14 cellular contexts compared by ENCODE assay signal in genomic region chr11:2904153-2905052, GRCh38. TPM values are rescaled to one million over a fixed set of nuclear protein-coding genes. Genes with fewer than 3 reads are reported as not detected.
DNase-seq lines count a peak whose midpoint lies in the region; ATAC-seq, FAIRE-seq and TF ChIP-seq lines count a peak whose summit lies in the region.
"Had no signal": no experiment of that assay in that cellular context is flagged by ENCODE, and none has a peak within 500 bp of the region (broad histone marks: within the 10 kb centered on the region; RNA-seq: fewer than 3 reads in every experiment).

No MANE protein-coding gene starts in this region.

- intact Hi-C loops in mucosa of descending colon (cut with DNase I, micrococcal nuclease) = no loop called here

- peaks cover 16% of the 10 kb centered on the region for H3K36me3 Mint-ChIP-seq in activated naive CD4-positive, alpha-beta T cell treated with anti-CD3 and anti-CD28 coated beads, Interleukin-2, amount 10 ng/mL, durations not matched to agents 7 days and 5 days
- H3K36me3 Mint-ChIP-seq in brain = peaks cover 6% of the 10 kb centered on the region
- H3K36me3 Mint-ChIP-seq in type B pancreatic cell = peaks cover 4% of the 10 kb centered on the region
- peaks cover 12 to 21% (median 21%) of the 10 kb centered on the region in 3 donors for H3K36me3 Mint-ChIP-seq in immature natural killer cell

- H3K27me3 Mint-ChIP-seq in activated naive CD4-positive, alpha-beta T cell treated with anti-CD3 and anti-CD28 coated beads, Interleukin-2, amount 10 ng/mL, durations not matched to agents 7 days and 5 days = peaks cover 8% of the 10 kb centered on the region
- H3K27me3 Mint-ChIP-seq in brain = peaks cover 48% of the 10 kb centered on the region
- H3K27me3 Mint-ChIP-seq in type B pancreatic cell = no peaks in the 10 kb centered on the region
- H3K27me3 Mint-ChIP-seq in immature natural killer cell (ENCODE audit: low read depth in 3 of 3) = peaks cover 3 to 7% (median 4%) of the 10 kb centered on the region in 3 donors

- ATAC-seq in mucosa of descending colon (peak; percentile 72), HG03095 (IDR thresholded peaks at IDR 0.05; ENCODE audit: unreplicated experiment) (no peak)
- ATAC-seq: heart left ventricle, SK-N-SH treated with all-trans-retinoic acid at 6 μM for 48 hours had no signal

- no peak overlapping the region for H3K4me3 ChIP-seq in mucosa of descending colon
- H3K4me3 ChIP-seq: heart left ventricle, ovary had no signal

- peaks cover 16% of the 10 kb centered on the region for H3K4me1 ChIP-seq in mucosa of descending colon (ENCODE audit: low read depth)

- peaks cover 40% of the 10 kb centered on the region for H3K4me1 Mint-ChIP-seq in activated naive CD4-positive, alpha-beta T cell treated with anti-CD3 and anti-CD28 coated beads, Interleukin-2, amount 10 ng/mL, durations not matched to agents 7 days and 5 days
- H3K4me1 Mint-ChIP-seq in brain (peaks cover 14% of the 10 kb centered on the region), type B pancreatic cell (ENCODE audit: unreplicated experiment) (peaks cover 10% of the 10 kb centered on the region), immature natural killer cell (peaks cover 27 to 37% of the 10 kb centered on the region in 2 donors)

- no peak for TF ChIP-seq CTCF in brain (conservative IDR thresholded peaks at IDR 0.05)
- no peak for TF ChIP-seq CTCF in mucosa of descending colon (IDR thresholded peaks at IDR 0.05)
- TF ChIP-seq CTCF in type B pancreatic cell (conservative IDR thresholded peaks at IDR 0.05) = no peak

- CTCF ChIA-PET in activated naive CD4-positive, alpha-beta T cell treated with anti-CD3 and anti-CD28 coated beads, Interleukin-2, amount 10 ng/mL, durations not matched to agents 7 days and 5 days (lab: Charles Lee) = interaction anchor here (1.2 to 4.1 kb wide), 4 partner anchors 12 to 186 kb away, joined by 3 to 26 read pairs (median 7); no protein-coding TSS in a partner anchor

- no peak for FAIRE-seq in HTR-8/SVneo (lab: Jason Lieb, UNC)
- FAIRE-seq: urothelium cell line had no signal

- peaks cover 8% of the 10 kb centered on the region for H3K9me3 Mint-ChIP-seq in activated naive CD4-positive, alpha-beta T cell treated with anti-CD3 and anti-CD28 coated beads, Interleukin-2, amount 10 ng/mL, durations not matched to agents 7 days and 5 days
- H3K9me3 Mint-ChIP-seq in brain (peaks cover 6 to 21% (median 15%) of the 10 kb centered on the region in 5 experiments), type B pancreatic cell (no peaks in the 10 kb centered on the region), immature natural killer cell (peaks cover 0 to 4% (median 0%) of the 10 kb centered on the region in 6 donors)

- H3K36me3 ChIP-seq in mucosa of descending colon (ENCODE audit: low read depth) = no peaks in the 10 kb centered on the region
- H3K36me3 ChIP-seq: heart left ventricle, ovary had no signal

- H3K9me3 ChIP-seq in mucosa of descending colon = no peaks in the 10 kb centered on the region
- H3K9me3 ChIP-seq: ovary had no signal

- H3K4me3 Mint-ChIP-seq in activated naive CD4-positive, alpha-beta T cell treated with anti-CD3 and anti-CD28 coated beads, Interleukin-2, amount 10 ng/mL, durations not matched to agents 7 days and 5 days = peak overlapping the region; percentile 72
- peak overlapping the region in 4 of 5 experiments; percentile 69 to 77 (median 72) for H3K4me3 Mint-ChIP-seq in brain
- H3K4me3 Mint-ChIP-seq in type B pancreatic cell = peak overlapping the region; percentile 77
- H3K4me3 Mint-ChIP-seq in immature natural killer cell = peak overlapping the region in 2 of 5 donors; percentile 74 to 76

- H3K27ac Mint-ChIP-seq in activated naive CD4-positive, alpha-beta T cell treated with anti-CD3 and anti-CD28 coated beads, Interleukin-2, amount 10 ng/mL, durations not matched to agents 7 days and 5 days = no peak overlapping the region
- H3K27ac Mint-ChIP-seq in brain (peak overlapping the region in 1 of 5 experiments; percentile 23), type B pancreatic cell (peak overlapping the region; percentile 72), immature natural killer cell (peak overlapping the region in 2 of 6 donors; percentile 80 to 86)

- DNase-seq in activated naive CD4-positive, alpha-beta T cell treated with anti-CD3 and anti-CD28 coated beads, Interleukin-2, amount 10 ng/mL, durations not matched to agents 7 days and 5 days = no peak
- no peak for DNase-seq in activated naive CD4-positive, alpha-beta T cell (lab: John Stamatoyannopoulos, UW)
- DNase-seq in mucosa of descending colon (peak; percentile 94 to 96 (median 94)), type B pancreatic cell (ENCODE audit: extremely low spot score, unreplicated experiment) (no peak), immature natural killer cell (no peak), HTR-8/SVneo (ENCODE audit: insufficient read length, low spot score) (no peak)
- DNase-seq: heart left ventricle; NCI-H1930; NK-92 treated with Interleukin-12 subunit alpha and Interleukin-12 subunit beta, amount 100 ng/mL, for 24 hours had no signal

RNA-seq across cellular contexts. Expression of gene CDKN1C, which starts 18.8 kb away (rescaled TPM):
- 323 TPM for polyA plus RNA-seq in brain (ENCODE audit: insufficient read depth, low read depth, low replicate concordance)
- 10 to 100 TPM in 2 of 3 donors, 1 to 10 TPM in 1; 3.0 to 40.3 (median 10.2) TPM for total RNA-seq in mucosa of descending colon
- total RNA-seq in type B pancreatic cell (ENCODE audit: low replicate concordance) = 108 and 140 TPM in 2 replicates
- under 1 TPM in 1 of 3 donors, not detected in 2; 0.24 TPM for polyA plus RNA-seq in immature natural killer cell

RNA-seq across cellular contexts. Expression of gene PHLDA2, which starts 24.8 kb away (rescaled TPM):
- 10.6 TPM for polyA plus RNA-seq in brain (ENCODE audit: insufficient read depth, low read depth, low replicate concordance)
- 10 to 100 TPM in 2 of 3 donors, 1 to 10 TPM in 1; 8.9 to 25.6 (median 23.9) TPM for total RNA-seq in mucosa of descending colon
- total RNA-seq in type B pancreatic cell (ENCODE audit: low replicate concordance) = 3.7 and 14.2 TPM in 2 replicates
- polyA plus RNA-seq in immature natural killer cell = under 1 TPM in 1 of 3 donors, not detected in 2; 0.27 TPM

Comparison
In these comparisons a context has a peak if more than half of its experiments do, and no peak if none do; other contexts are left out.
1. DNase-seq: peak in mucosa of descending colon (3 of 3); none in activated naive CD4-positive, alpha-beta T cell treated with anti-CD3 and anti-CD28 coated beads, Interleukin-2, amount 10 ng/mL, durations not matched to agents 7 days and 5 days (single experiment), activated naive CD4-positive, alpha-beta T cell (0 of 4), type B pancreatic cell (single experiment), immature natural killer cell (0 of 3) and HTR-8/SVneo (single experiment).